8 cellular contexts compared by ENCODE assay signal in genomic region chr11:614091-614582, GRCh38. TPM values are rescaled to one million over a fixed set of nuclear protein-coding genes. Genes with fewer than 3 reads are reported as not detected.
DNase-seq lines count a peak whose midpoint lies in the region; ATAC-seq and TF ChIP-seq lines count a peak whose summit lies in the region.

No MANE protein-coding gene starts in this region.

- no peak for TF ChIP-seq CTCF in MCF 10A (IDR thresholded peaks at IDR 0.05; ENCODE audit: unreplicated experiment)
- no peak for TF ChIP-seq CTCF in mammary epithelial cell (conservative IDR thresholded peaks at IDR 0.05 in 1 of 2, IDR thresholded peaks at IDR 0.05 in 1 of 2; ENCODE audit: extremely low read depth in 1 of 2, insufficient read depth in 1 of 2, low read depth in 1 of 2, low read length in 2 of 2)
- no peak for TF ChIP-seq CTCF in activated CD8-positive, alpha-beta T cell treated with anti-CD3 and anti-CD28 coated beads for 36 hours (IDR thresholded peaks at IDR 0.05)
- TF ChIP-seq CTCF in lung (IDR thresholded peaks at IDR 0.05; ENCODE audit: control extremely low read depth, extremely low read depth) = no peak
- no peak for TF ChIP-seq CTCF in tibial artery (IDR thresholded peaks at IDR 0.05)

- BruUV-seq in MCF 10A (replicated peaks; lab: Mats Ljungman, UMichigan) (no TSS peak), mammary epithelial cell (replicated peaks; lab: Mats Ljungman, UMichigan) (no TSS peak)

- no peaks in the 10 kb centered on the region for H3K27me3 Mint-ChIP-seq in MCF 10A (ENCODE audit: insufficient read depth, unreplicated experiment)
- H3K27me3 Mint-ChIP-seq in activated CD8-positive, alpha-beta T cell treated with anti-CD3 and anti-CD28 coated beads for 36 hours = no peaks in the 10 kb centered on the region

- in situ Hi-C loops in mammary epithelial cell (cut with MboI; ENCODE audit: low sequenced_read_pairs in 2 of 2) = no loop called here

- CTCF ChIA-PET in MCF 10A (lab: Yijun Ruan, JAX) (interaction anchor here (0.7 to 1.3 kb wide), 3 partner anchors 10 to 1520 kb away, joined by 3 to 4 read pairs (median 4); no protein-coding TSS in a partner anchor), mammary epithelial cell (lab: Charles Lee; ENCODE audit: low non-redundant PET) (no interaction called here)
- CTCF ChIA-PET in activated CD8-positive, alpha-beta T cell treated with anti-CD3 and anti-CD28 coated beads for 36 hours (lab: Charles Lee) = interaction anchor here (0.7 to 1.3 kb wide), 2 partner anchors 19 to 60 kb away, joined by 3 to 4 read pairs; no protein-coding TSS in a partner anchor

- H3K36me3 Mint-ChIP-seq in MCF 10A (ENCODE audit: insufficient read depth, unreplicated experiment) = peaks cover 39% of the 10 kb centered on the region
- H3K36me3 Mint-ChIP-seq in activated CD8-positive, alpha-beta T cell treated with anti-CD3 and anti-CD28 coated beads for 36 hours (ENCODE audit: low read depth) = peaks cover 4% of the 10 kb centered on the region

- H3K36me3 ChIP-seq in mammary epithelial cell (ENCODE audit: insufficient read depth, low read length) (peaks cover 9% of the 10 kb centered on the region), lung (ENCODE audit: control insufficient read depth in 2 of 2, insufficient read depth in 2 of 2, low read length in 2 of 2) (peaks cover 12 to 55% of the 10 kb centered on the region in 2 donors), tibial artery (peaks cover 43 to 63% (median 46%) of the 10 kb centered on the region in 3 donors)

- no peak overlapping the region for H3K4me2 ChIP-seq in mammary epithelial cell (ENCODE audit: insufficient read depth, low read depth, low read length)

- peaks cover 12% of the 10 kb centered on the region for H3K79me2 ChIP-seq in mammary epithelial cell (ENCODE audit: insufficient read depth, low read length)

- H3K9me3 ChIP-seq in mammary epithelial cell (replicated peaks; ENCODE audit: insufficient read depth, low read length) (no peaks in the 10 kb centered on the region), lung (ENCODE audit: control insufficient read depth in 2 of 2, insufficient read depth in 1 of 2, low read length in 1 of 2) (no peaks in the 10 kb centered on the region), tibial artery (no peaks in the 10 kb centered on the region)

- H4K20me1 ChIP-seq in mammary epithelial cell (ENCODE audit: insufficient read depth, low read length) = no peaks in the 10 kb centered on the region

- POLR2A ChIA-PET in MCF 10A (lab: Yijun Ruan, JAX) = interaction anchor here (1.0 to 1.6 kb wide), 3 partner anchors 10 to 38 kb away, joined by 3 to 8 read pairs (median 4); partner anchors contain the start of gene PHRF1
- POLR2A ChIA-PET in activated CD8-positive, alpha-beta T cell treated with anti-CD3 and anti-CD28 coated beads for 36 hours (lab: Charles Lee) = interaction anchor here (0.5 to 3.2 kb wide), 7 partner anchors 8 to 217 kb away, joined by 3 to 7 read pairs (median 3); partner anchors contain the start of gene PHRF1

- dilution Hi-C loops in mammary epithelial cell (cut with HindIII; ENCODE audit: low sequenced_read_pairs) = loop anchor here (5.0 kb wide), 2 partner anchors 47 to 48 kb away; no protein-coding TSS in a partner anchor

- no peak overlapping the region for H3K9ac ChIP-seq in mammary epithelial cell (ENCODE audit: insufficient read depth, low read length)

- peaks cover 6% of the 10 kb centered on the region for H3K4me1 Mint-ChIP-seq in MCF 10A (ENCODE audit: insufficient read depth, unreplicated experiment)
- peaks cover 11% of the 10 kb centered on the region for H3K4me1 Mint-ChIP-seq in activated CD8-positive, alpha-beta T cell treated with anti-CD3 and anti-CD28 coated beads for 36 hours (ENCODE audit: low read depth)

- intact Hi-C loops in MCF 10A (cut with micrococcal nuclease) (loop anchor here (10.0 kb wide), 1 partner anchor 49 kb away; the partner anchor contains the start of genes LMNTD2 and RASSF7), mammary epithelial cell (cut with micrococcal nuclease) (loop anchor here (2.0 kb wide), 1 partner anchor 37 kb away; the partner anchor contains the start of gene PHRF1), tibial artery (cut with DNase I; ENCODE audit: low total_unique reads) (loop anchor here (5.0 kb wide), 1 partner anchor 37 kb away; the partner anchor contains the start of gene PHRF1)
- intact Hi-C loops in activated CD8-positive, alpha-beta T cell treated with anti-CD3 and anti-CD28 coated beads for 36 hours (cut with micrococcal nuclease) = no loop called here

- H3K27ac ChIP-seq in mammary epithelial cell (ENCODE audit: insufficient read depth, low read depth, low read length) (no peak overlapping the region), lung (ENCODE audit: low read depth in 1 of 2, low read length in 1 of 2) (peak overlapping the region; percentile 28 to 98), tibial artery (peak overlapping the region; percentile 86 to 90)

- H3K4me3 ChIP-seq in mammary epithelial cell (replicated peaks in 1 of 3; ENCODE audit: insufficient read depth in 1 of 3, low read depth in 2 of 3, low read length in 3 of 3) (no peak overlapping the region), lung (no peak overlapping the region), tibial artery (peak overlapping the region in 1 of 2 donors; percentile 89)

- H3K4me3 Mint-ChIP-seq in MCF 10A (ENCODE audit: unreplicated experiment) = peak overlapping the region; percentile 73
- H3K4me3 Mint-ChIP-seq in activated CD8-positive, alpha-beta T cell treated with anti-CD3 and anti-CD28 coated beads for 36 hours = peak overlapping the region; percentile 84

- 46% methylated on average over 8 of the region's 13 CpGs for WGBS in mammary epithelial cell (ENCODE audit: low coverage, missing lambda C conversion rate)
- 81 to 87% methylated on average over 13 of the region's 13 CpGs for WGBS in lung, 2 donors

- H3K27me3 ChIP-seq in mammary epithelial cell (ENCODE audit: insufficient read depth, low read length) (no peaks in the 10 kb centered on the region), lung (ENCODE audit: control insufficient read depth, insufficient read depth) (no peaks in the 10 kb centered on the region), tibial artery (no peaks in the 10 kb centered on the region)

- no peak overlapping the region for H2AFZ ChIP-seq in mammary epithelial cell (ENCODE audit: low read depth, low read length)

- H3K27ac Mint-ChIP-seq in MCF 10A (ENCODE audit: low read depth, unreplicated experiment) = peak overlapping the region; percentile 46
- peak overlapping the region; percentile 79 for H3K27ac Mint-ChIP-seq in activated CD8-positive, alpha-beta T cell treated with anti-CD3 and anti-CD28 coated beads for 36 hours

- H3K9me3 Mint-ChIP-seq in MCF 10A (ENCODE audit: unreplicated experiment) = no peaks in the 10 kb centered on the region
- H3K9me3 Mint-ChIP-seq in activated CD8-positive, alpha-beta T cell treated with anti-CD3 and anti-CD28 coated beads for 36 hours = no peaks in the 10 kb centered on the region

- peaks cover 22% of the 10 kb centered on the region for H3K4me1 ChIP-seq in mammary epithelial cell (ENCODE audit: insufficient read depth, low read length)
- H3K4me1 ChIP-seq in lung (ENCODE audit: control insufficient read depth in 2 of 2, insufficient read depth in 2 of 2, low read length in 2 of 2) = peaks cover 7 to 14% of the 10 kb centered on the region in 2 donors
- peaks cover 0 to 28% (median 19%) of the 10 kb centered on the region in 4 donors for H3K4me1 ChIP-seq in tibial artery

- ATAC-seq in activated CD8-positive, alpha-beta T cell treated with anti-CD3 and anti-CD28 coated beads for 36 hours = no peak
- ATAC-seq in lung (ENCODE audit: insufficient read depth, low FRiP score) (no peak), HG03439 (IDR thresholded peaks at IDR 0.05; ENCODE audit: unreplicated experiment) (no peak)

- DNase-seq in MCF 10A (ENCODE audit: unreplicated experiment) = no peak
- DNase-seq in mammary epithelial cell = no peak
- no peak for DNase-seq in activated CD8-positive, alpha-beta T cell treated with anti-CD3 and anti-CD28 coated beads for 36 hours
- no peak for DNase-seq in lung (ENCODE audit: low spot score)
- peak in 1 of 2 donors; percentile 61 for DNase-seq in tibial artery
- DNase-seq in GDM1 (lab: John Stamatoyannopoulos, UW) = no peak
- no peak for DNase-seq in activated CD8-positive, alpha-beta memory T cell treated with anti-CD3 and anti-CD28 coated beads, Interleukin-2, amount 50 U/mL, for 4 hours

RNA-seq across cellular contexts. Expression of gene IRF7, which starts 1.6 kb away (rescaled TPM):
- 7.7 and 9.5 TPM in 2 replicates for total RNA-seq in MCF 10A (2022)
- total RNA-seq in mammary epithelial cell = 1 to 10 TPM; 1.0 to 4.4 TPM
- 1.4 TPM for polyA plus RNA-seq in mammary epithelial cell
- polyA minus RNA-seq in mammary epithelial cell = not detected
- 10 to 100 TPM; 34.6 to 37.5 TPM for total RNA-seq in activated CD8-positive, alpha-beta T cell treated with anti-CD3 and anti-CD28 coated beads for 36 hours
- total RNA-seq in lung = 10 to 100 TPM; 24.7 to 43.5 TPM
- polyA plus RNA-seq in lung = 10 to 100 TPM; 62.1 to 68.3 TPM

RNA-seq across cellular contexts. Expression of gene CDHR5, which starts 10.6 kb away (rescaled TPM):
- total RNA-seq in MCF 10A (2022) (not detected in 2 replicates), mammary epithelial cell (not detected), lung (not detected)
- polyA plus RNA-seq in mammary epithelial cell (not detected), lung (under 1 TPM; 0.02 to 0.10 TPM)
- not detected for polyA minus RNA-seq in mammary epithelial cell
- total RNA-seq in activated CD8-positive, alpha-beta T cell treated with anti-CD3 and anti-CD28 coated beads for 36 hours = not detected

RNA-seq across cellular contexts. Expression of gene SCT, which starts 12.8 kb away (rescaled TPM):
- total RNA-seq in MCF 10A (2022) (not detected in 2 replicates), mammary epithelial cell (not detected), lung (not detected)
- polyA plus RNA-seq in mammary epithelial cell (not detected), lung (not detected)
- polyA minus RNA-seq in mammary epithelial cell = not detected
- total RNA-seq in activated CD8-positive, alpha-beta T cell treated with anti-CD3 and anti-CD28 coated beads for 36 hours = not detected

RNA-seq across cellular contexts. Expression of gene DRD4, which starts 22.9 kb away (rescaled TPM):
- total RNA-seq in MCF 10A (2022) (0.44 and 1.3 TPM in 2 replicates), mammary epithelial cell (1 to 10 TPM in 1 of 2 donors, not detected in 1; 1.3 TPM), lung (1 to 10 TPM in 1 of 2 donors, not detected in 1; 1.1 TPM)
- polyA plus RNA-seq in mammary epithelial cell (not detected), lung (under 1 TPM; 0.05 to 0.35 TPM)
- not detected for polyA minus RNA-seq in mammary epithelial cell
- total RNA-seq in activated CD8-positive, alpha-beta T cell treated with anti-CD3 and anti-CD28 coated beads for 36 hours = under 1 TPM; 0.88 to 0.89 TPM

RNA-seq across cellular contexts. Expression of gene PHRF1, which starts 37.9 kb away (rescaled TPM):
- 29.9 and 31.8 TPM in 2 replicates for total RNA-seq in MCF 10A (2022)
- 10 to 100 TPM; 20.8 to 41.4 TPM for total RNA-seq in mammary epithelial cell
- 15.6 TPM for polyA plus RNA-seq in mammary epithelial cell
- 18.6 TPM for polyA minus RNA-seq in mammary epithelial cell
- total RNA-seq in activated CD8-positive, alpha-beta T cell treated with anti-CD3 and anti-CD28 coated beads for 36 hours = 10 to 100 TPM; 43.1 to 44.5 TPM
- 10 to 100 TPM; 23.2 to 39.3 TPM for total RNA-seq in lung
- polyA plus RNA-seq in lung = 10 to 100 TPM; 16.3 to 23.7 TPM
